Comparison of ENCODE assay signal across 10 cellular contexts in genomic region chr9:131254107-131254491, GRCh38. TPM values are rescaled to one million over a fixed set of nuclear protein-coding genes. Genes with fewer than 3 reads are reported as not detected.
DNase-seq lines count a peak whose midpoint lies in the region; ATAC-seq, FAIRE-seq and TF ChIP-seq lines count a peak whose summit lies in the region.
"Had no signal": no experiment of that assay in that cellular context is flagged by ENCODE, and none has a peak within 500 bp of the region (broad histone marks: within the 10 kb centered on the region; RNA-seq: fewer than 3 reads in every experiment).

No MANE protein-coding gene starts in this region.

- H3K4me1 ChIP-seq in right atrium auricular region (peaks cover 0 to 69% of the 10 kb centered on the region in 2 donors), stomach (peaks cover 4 to 35% (median 7%) of the 10 kb centered on the region in 4 donors), kidney (ENCODE audit: control insufficient read depth in 1 of 2, insufficient read depth in 1 of 2, low read depth in 1 of 2, low read length in 2 of 2) (no peaks in the 10 kb centered on the region)

- H3K9me3 ChIP-seq in right atrium auricular region (no peaks in the 10 kb centered on the region), stomach (no peaks in the 10 kb centered on the region), kidney (ENCODE audit: control insufficient read depth in 1 of 2, low read length in 2 of 2) (no peaks in the 10 kb centered on the region)
- H3K9me3 ChIP-seq: esophagus muscularis mucosa had no signal

- H3K4me3 ChIP-seq in right atrium auricular region (no peak overlapping the region), stomach (no peak overlapping the region), kidney (ENCODE audit: low read length in 2 of 2) (no peak overlapping the region)
- H3K4me3 ChIP-seq: esophagus muscularis mucosa had no signal

- intact Hi-C loops in stomach (cut with DNase I; ENCODE audit: low total_unique reads) (no loop called here), kidney (cut with DNase I) (no loop called here)

- FAIRE-seq in kidney (lab: Jason Lieb, UNC) = no peak

- WGBS in stomach, 5 donors = 70 to 75% (median 73%) methylated on average over 6 to 12 of the region's 12 CpGs

- no peak for ATAC-seq in T-cell (replicated peaks in 1 of 4)

- CTCF ChIA-PET in T-cell (lab: Charles Lee) = no interaction called here

- TF ChIP-seq POLR2A in stomach (IDR thresholded peaks at IDR 0.05) = no peak

- H3K36me3 Mint-ChIP-seq in T-helper 2 cell treated with Interferon-gamma antibody and Interleukin-4, amounts not matched to agents 5 μg/mL and 100 μg/mL, for 36 hours (ENCODE audit: low read depth) = peaks cover 14% of the 10 kb centered on the region
- H3K36me3 Mint-ChIP-seq in T-cell = no peaks in the 10 kb centered on the region

- no peaks in the 10 kb centered on the region for H3K27me3 Mint-ChIP-seq in T-helper 2 cell treated with Interferon-gamma antibody and Interleukin-4, amounts not matched to agents 5 μg/mL and 100 μg/mL, for 36 hours (ENCODE audit: low read depth)
- H3K27me3 Mint-ChIP-seq in T-cell = no peaks in the 10 kb centered on the region

- H3K4me3 Mint-ChIP-seq in T-helper 2 cell treated with Interferon-gamma antibody and Interleukin-4, amounts not matched to agents 5 μg/mL and 100 μg/mL, for 36 hours = peak overlapping the region; percentile 89
- peak overlapping the region in 2 of 3 donors; percentile 24 to 81 for H3K4me3 Mint-ChIP-seq in T-cell

- H3K9ac ChIP-seq in kidney (ENCODE audit: low read length in 2 of 2) = no peak overlapping the region

- peaks cover 49% of the 10 kb centered on the region for H3K4me1 Mint-ChIP-seq in T-helper 2 cell treated with Interferon-gamma antibody and Interleukin-4, amounts not matched to agents 5 μg/mL and 100 μg/mL, for 36 hours (ENCODE audit: low read depth)
- H3K4me1 Mint-ChIP-seq in T-cell = peaks cover 51 to 77% (median 73%) of the 10 kb centered on the region in 3 donors

- no peak for TF ChIP-seq CTCF in right atrium auricular region (IDR thresholded peaks at IDR 0.05)
- TF ChIP-seq CTCF in stomach (IDR thresholded peaks at IDR 0.05) = no peak
- no peak for TF ChIP-seq CTCF in kidney (IDR thresholded peaks at IDR 0.05; ENCODE audit: borderline replicate concordance, extremely low read depth, insufficient read depth)

- no peak for TF ChIP-seq EP300 in stomach (IDR thresholded peaks at IDR 0.05)

- peaks cover 2% of the 10 kb centered on the region for H3K36me3 ChIP-seq in right atrium auricular region
- peaks cover 0 to 4% (median 2%) of the 10 kb centered on the region in 4 donors for H3K36me3 ChIP-seq in stomach
- no peaks in the 10 kb centered on the region for H3K36me3 ChIP-seq in kidney (ENCODE audit: control insufficient read depth in 1 of 2, insufficient read depth in 2 of 2, low read length in 2 of 2)

- DNase-seq in T-helper 2 cell treated with Interferon-gamma antibody and Interleukin-4, amounts not matched to agents 5 μg/mL and 100 μg/mL, for 36 hours (ENCODE audit: low spot score) = no peak
- DNase-seq in T-helper 2 cell (no peak), T-cell (no peak), right atrium auricular region (ENCODE audit: low spot score) (no peak), stomach (no peak), kidney (no peak), HuH-7 (ENCODE audit: low spot score) (no peak), cerebellum (ENCODE audit: low spot score) (no peak)

- POLR2A ChIA-PET in T-cell (lab: Charles Lee) = interaction anchor here in 1 of 2 donors (1.0 kb wide), 1 partner anchor 24 kb away, joined by 4 read pairs; no protein-coding TSS in a partner anchor

- no peaks in the 10 kb centered on the region for H3K9me3 Mint-ChIP-seq in T-helper 2 cell treated with Interferon-gamma antibody and Interleukin-4, amounts not matched to agents 5 μg/mL and 100 μg/mL, for 36 hours
- no peaks in the 10 kb centered on the region for H3K9me3 Mint-ChIP-seq in T-cell

- H3K27ac ChIP-seq in right atrium auricular region (peak overlapping the region; percentile 98), stomach (peak overlapping the region in 3 of 5 donors; percentile 38 to 85 (median 83)), kidney (ENCODE audit: low read depth in 2 of 2, low read length in 2 of 2) (no peak overlapping the region)

- no peaks in the 10 kb centered on the region for H3K27me3 ChIP-seq in right atrium auricular region
- peaks cover 0 to 11% (median 0%) of the 10 kb centered on the region in 3 donors for H3K27me3 ChIP-seq in stomach
- H3K27me3 ChIP-seq: esophagus muscularis mucosa had no signal

- peak overlapping the region; percentile 97 for H3K27ac Mint-ChIP-seq in T-helper 2 cell treated with Interferon-gamma antibody and Interleukin-4, amounts not matched to agents 5 μg/mL and 100 μg/mL, for 36 hours
- peak overlapping the region; percentile 84 to 99 for H3K27ac Mint-ChIP-seq in T-cell

RNA-seq across cellular contexts. Expression of gene FAM78A, which starts 22.2 kb away (rescaled TPM):
- total RNA-seq in T-cell (100 to 1,000 TPM in 1 of 5 donors, 10 to 100 TPM in 4; 70.4 to 106 (median 98.4) TPM), right atrium auricular region (10 to 100 TPM; 31.8 to 55.3 TPM), stomach (1 to 10 TPM in 4 of 5 donors, not detected in 1; 1.2 to 3.5 (median 2.5) TPM), kidney (6.1 TPM), cerebellum (1.7 TPM)
- polyA plus RNA-seq in stomach (1 to 10 TPM in 2 of 3 donors, under 1 TPM in 1; 0.85 to 1.6 (median 1.5) TPM), kidney (ENCODE audit: insufficient read depth, low read depth, low replicate concordance) (1.6 TPM)

RNA-seq across cellular contexts. Expression of gene PLPP7, which starts 35.4 kb away (rescaled TPM):
- under 1 TPM in 3 of 5 donors, not detected in 2; 0.13 to 0.58 (median 0.13) TPM for total RNA-seq in T-cell
- 100 to 1,000 TPM; 124 to 216 TPM for total RNA-seq in right atrium auricular region
- 1 to 10 TPM in 3 of 5 donors, under 1 TPM in 1, not detected in 1; 0.29 to 1.8 (median 1.4) TPM for total RNA-seq in stomach
- polyA plus RNA-seq in stomach = 1 to 10 TPM in 2 of 3 donors, under 1 TPM in 1; 0.92 to 1.7 (median 1.6) TPM
- total RNA-seq in kidney = 4.0 TPM
- polyA plus RNA-seq in kidney (ENCODE audit: insufficient read depth, low read depth, low replicate concordance) = 5.5 TPM
- 6.6 TPM for total RNA-seq in cerebellum
- total RNA-seq: MCF 10A had no signal

Comparison
In these comparisons a context has a peak if more than half of its experiments do, and no peak if none do; other contexts are left out.
1. H3K27ac ChIP-seq: peak in right atrium auricular region (2 of 2) and stomach (3 of 5); none in kidney (0 of 2).
2. RNA of gene PLPP7, which starts 35.4 kb away (total RNA-seq): 124 to 216 TPM in right atrium auricular region; 6.6 TPM in cerebellum (single experiment), 4.0 TPM in kidney (single experiment), 0.29 to 1.8 TPM in stomach and 0.13 to 0.58 TPM in T-cell; every median in the first group is over 10 times any median in the second.